Comparison of ENCODE assay signal across 8 cellular contexts in genomic region chrX:150364347-150365050, GRCh38. TPM values are rescaled to one million over a fixed set of nuclear protein-coding genes. Genes with fewer than 3 reads are reported as not detected.
DNase-seq lines count a peak whose midpoint lies in the region; ATAC-seq and TF ChIP-seq lines count a peak whose summit lies in the region.

No MANE protein-coding gene starts in this region.

- TF ChIP-seq CTCF in NB4 (IDR thresholded peaks at IDR 0.05; ENCODE audit: low read depth, low read length) (no peak), astrocyte of the cerebellum (IDR thresholded peaks at IDR 0.05; ENCODE audit: low read depth, low read length, missing control alignments) (no peak)

- no peak for ATAC-seq in HG02938 (IDR thresholded peaks at IDR 0.05; ENCODE audit: unreplicated experiment)
- ATAC-seq in HG03045 (IDR thresholded peaks at IDR 0.05; ENCODE audit: unreplicated experiment), result no peak
- no peak for ATAC-seq in GM18519 (IDR thresholded peaks at IDR 0.05; ENCODE audit: low FRiP score, unreplicated experiment)

- H3K27me3 ChIP-seq in iPS-18a (ENCODE audit: control insufficient read depth, insufficient read depth, low read length), result peaks cover 77% of the 10 kb centered on the region

- H3K4me1 ChIP-seq in iPS-18a (ENCODE audit: control insufficient read depth, low read depth, low read length), result no peaks in the 10 kb centered on the region

- no peak for TF ChIP-seq POLR2A in NB4 (IDR thresholded peaks at IDR 0.05; ENCODE audit: extremely low read depth, insufficient read length)

- no peak overlapping the region for H3K27ac ChIP-seq in iPS-18a (ENCODE audit: low read length)

- H3K4me3 ChIP-seq in NB4 (ENCODE audit: low read depth, low read length) (no peak overlapping the region), astrocyte of the cerebellum (ENCODE audit: low read depth, low read length) (peak overlapping the region; percentile 51), iPS-18a (ENCODE audit: low read length) (peak overlapping the region; percentile 51), skeletal muscle cell (ENCODE audit: low read depth, low read length) (peak overlapping the region; percentile 61)

- peak; percentile 16 for DNase-seq in Caki2 (ENCODE audit: low read depth)
- DNase-seq in NB4 (ENCODE audit: low read depth), result peak; percentile 46
- DNase-seq in astrocyte of the cerebellum (ENCODE audit: low read depth), result no peak
- no peak for DNase-seq in skeletal muscle cell (ENCODE audit: low read depth)

- no peak overlapping the region for H3K9ac ChIP-seq in iPS-18a (ENCODE audit: low read length)

- in situ Hi-C loops in Caki2 (cut with HindIII; ENCODE audit: low pct_unique_long_range_greater_than_20kb, low sequenced_read_pairs) (no loop called here), astrocyte of the cerebellum (cut with HindIII; ENCODE audit: low sequenced_read_pairs) (no loop called here)

- H3K36me3 ChIP-seq in iPS-18a (ENCODE audit: control insufficient read depth, low read depth, low read length), result no peaks in the 10 kb centered on the region

- H3K9me3 ChIP-seq in iPS-18a (ENCODE audit: control insufficient read depth, low read depth, low read length), result no peaks in the 10 kb centered on the region

RNA-seq across cellular contexts. Expression of gene MAMLD1, which starts 1.4 kb away (rescaled TPM):
- total RNA-seq in Caki2 (2014; rRNA removed; shearing (Covaris generic); ENCODE audit: low replicate concordance), result 0.30 and 1.0 TPM in 2 replicates

Comparison
In these comparisons a context has a peak if more than half of its experiments do, and no peak if none do; other contexts are left out.
1. DNase-seq: peak in Caki2 (single experiment) and NB4 (single experiment); none in astrocyte of the cerebellum (single experiment) and skeletal muscle cell (single experiment).